In the genomic region with DNA sequence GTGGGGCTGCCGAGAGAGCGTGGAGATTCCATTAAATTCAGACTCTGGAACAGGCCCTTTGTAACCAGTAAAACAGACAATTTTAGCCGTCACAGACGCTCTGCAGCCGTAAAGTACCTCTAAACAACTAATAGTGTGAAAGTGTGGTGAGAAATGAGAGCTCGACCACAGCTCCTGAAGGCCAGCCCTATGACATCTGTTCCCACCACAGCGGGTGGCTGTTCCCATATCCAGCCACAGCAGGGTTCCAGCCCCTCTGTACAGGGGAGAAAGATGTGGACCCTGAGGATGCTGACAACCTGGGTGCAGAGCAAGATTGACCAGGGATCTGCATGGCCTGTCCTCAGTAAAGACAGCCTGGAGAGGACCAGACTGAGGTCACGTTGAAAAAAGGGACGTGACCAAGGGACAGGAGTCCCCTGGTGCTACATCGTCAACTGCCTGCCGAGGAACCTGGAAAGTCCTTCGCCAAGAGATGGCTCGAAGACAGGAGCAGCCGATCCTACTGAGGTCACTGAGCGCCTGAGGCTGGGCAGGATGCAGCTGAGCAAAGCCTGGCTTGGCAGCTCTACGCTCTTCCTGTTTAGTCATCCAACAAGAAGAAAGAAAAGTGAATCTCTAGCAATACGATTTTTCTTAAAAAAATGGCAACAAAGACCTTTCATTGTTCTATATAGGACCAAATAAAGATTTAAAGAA, we compare ENCODE assay signal across 13 cellular contexts.
DNase-seq lines count a peak whose midpoint lies in the region; ATAC-seq, FAIRE-seq and TF ChIP-seq lines count a peak whose summit lies in the region.
"Had no signal": no experiment of that assay in that cellular context is flagged by ENCODE, and none has a peak within 500 bp of the region (broad histone marks: within the 10 kb centered on the region; RNA-seq: fewer than 3 reads in every experiment).

No MANE protein-coding gene starts in this region.

- no peaks in the 10 kb centered on the region for H3K9me3 ChIP-seq in RWPE2 (ENCODE audit: severe bottlenecking)
- H3K9me3 ChIP-seq in small intestine (ENCODE audit: control insufficient read depth, low read depth) = no peaks in the 10 kb centered on the region

- peaks cover 29% of the 10 kb centered on the region for H3K4me1 ChIP-seq in RWPE2 (ENCODE audit: insufficient read depth, poor library complexity, severe bottlenecking)
- H3K4me1 ChIP-seq in small intestine (ENCODE audit: control insufficient read depth in 2 of 2, insufficient read depth in 1 of 2, low read depth in 1 of 2, low read length in 1 of 2) = no peaks in the 10 kb centered on the region
- H3K4me1 ChIP-seq: tibial artery had no signal

- 62 to 85% (median 73%) methylated on average over 17 of the region's 17 CpGs for WGBS in small intestine, 3 donors

- H3K27ac ChIP-seq in RWPE2 (ENCODE audit: poor library complexity, severe bottlenecking) (peak overlapping the region; percentile 56), small intestine (ENCODE audit: low read depth in 1 of 2, low read length in 1 of 2) (peak overlapping the region; percentile 30 to 56)
- H3K27ac ChIP-seq: heart left ventricle, tibial artery had no signal

- H3K27me3 ChIP-seq in RWPE2 (ENCODE audit: insufficient read depth, poor library complexity, severe bottlenecking) = no peaks in the 10 kb centered on the region
- no peaks in the 10 kb centered on the region for H3K27me3 ChIP-seq in bronchial epithelial cell (ENCODE audit: control insufficient read depth, insufficient read depth, low read length)
- H3K27me3 ChIP-seq in small intestine (ENCODE audit: control insufficient read depth in 2 of 2, insufficient read depth in 2 of 2, low read length in 2 of 2) = no peaks in the 10 kb centered on the region
- H3K27me3 ChIP-seq: heart left ventricle, sigmoid colon, tibial artery had no signal

- TF ChIP-seq CTCF in RWPE2 (IDR thresholded peaks at IDR 0.05; ENCODE audit: poor library complexity, severe bottlenecking) = no peak
- TF ChIP-seq CTCF in bronchial epithelial cell (IDR thresholded peaks at IDR 0.05; ENCODE audit: insufficient read depth, low read length, severe bottlenecking) = no peak

- peak; percentile 31 for DNase-seq in activated CD8-positive, alpha-beta memory T cell treated with anti-CD3 and anti-CD28 coated beads, Interleukin-2, amount 50 U/mL, for 4 hours
- DNase-seq in activated CD8-positive, alpha-beta memory T cell treated with anti-CD3 and anti-CD28 coated beads, Interleukin-2, amount 50 U/mL, for 48 hours = no peak
- DNase-seq in RWPE2 (ENCODE audit: low spot score) = peak; percentile 81
- peak; percentile 79 for DNase-seq in bronchial epithelial cell (ENCODE audit: low read depth)
- peak; percentile 17 for DNase-seq in small intestine
- DNase-seq in NCI-H526 (lab: John Stamatoyannopoulos, UW) = no peak
- DNase-seq in left cardiac atrium = no peak
- DNase-seq: effector CD8-positive, alpha-beta T cell; heart left ventricle; sigmoid colon; tibial artery had no signal

- ATAC-seq in RWPE2 (ENCODE audit: low read depth) (peak; percentile 100), HG02763 (IDR thresholded peaks at IDR 0.05; ENCODE audit: unreplicated experiment) (no peak), left cardiac atrium (no peak)
- ATAC-seq: activated CD4-positive, CD25-positive, alpha-beta regulatory T cell treated with anti-CD3 and anti-CD28 coated beads, Interleukin-2, amount 50 U/mL, for 24 hours had no signal

- H3K4me3 ChIP-seq in RWPE2 (ENCODE audit: severe bottlenecking) = no peak overlapping the region
- no peak overlapping the region for H3K4me3 ChIP-seq in bronchial epithelial cell (ENCODE audit: low read depth, low read length)
- H3K4me3 ChIP-seq in small intestine (ENCODE audit: low read depth in 1 of 2, low read length in 2 of 2) = peak overlapping the region in 1 of 2 donors; percentile 9
- H3K4me3 ChIP-seq: heart left ventricle, sigmoid colon, tibial artery had no signal

- FAIRE-seq in bronchial epithelial cell (lab: Jason Lieb, UNC) (peak; percentile 92), small intestine (lab: Jason Lieb, UNC) (no peak)

- intact Hi-C loops in left cardiac atrium (cut with DNase I) = no loop called here

- no peaks in the 10 kb centered on the region for H3K36me3 ChIP-seq in RWPE2 (ENCODE audit: low read depth)
- no peaks in the 10 kb centered on the region for H3K36me3 ChIP-seq in bronchial epithelial cell (ENCODE audit: control insufficient read depth, insufficient read depth, low read length)
- no peaks in the 10 kb centered on the region for H3K36me3 ChIP-seq in small intestine (ENCODE audit: control insufficient read depth in 2 of 2, insufficient read depth in 2 of 2, low read length in 2 of 2)
- H3K36me3 ChIP-seq: heart left ventricle, sigmoid colon, tibial artery had no signal

Comparison
In these comparisons a context has a peak if more than half of its experiments do, and no peak if none do; other contexts are left out.
1. DNase-seq: peak in activated CD8-positive, alpha-beta memory T cell treated with anti-CD3 and anti-CD28 coated beads, Interleukin-2, amount 50 U/mL, for 4 hours (single experiment), RWPE2 (single experiment), bronchial epithelial cell (single experiment) and small intestine (single experiment); none in activated CD8-positive, alpha-beta memory T cell treated with anti-CD3 and anti-CD28 coated beads, Interleukin-2, amount 50 U/mL, for 48 hours (single experiment), NCI-H526 (0 of 2) and left cardiac atrium (single experiment).